Comparison of ENCODE assay signal across 8 cellular contexts in genomic region chr3:50612234-50612972, GRCh38. TPM values are rescaled to one million over a fixed set of nuclear protein-coding genes. Genes with fewer than 3 reads are reported as not detected.
A peak's percentile ranks its signal among the peaks of the same experiment; 100 is the strongest.
DNase-seq lines count a peak whose midpoint lies in the region; ATAC-seq and TF ChIP-seq lines count a peak whose summit lies in the region.

No MANE protein-coding gene starts in this region.

- no peak for DNase-seq in Karpas-422
- no peak for DNase-seq in choroid plexus epithelial cell (ENCODE audit: low read depth)
- no peak for DNase-seq in HPDE6-E6E7 (ENCODE audit: extremely low spot score)
- DNase-seq in NCI-H2029 treated with DMSO at 0.1 percent for 48 hours (lab: John Stamatoyannopoulos, UW) = no peak
- no peak for DNase-seq in midbrain (lab: John Stamatoyannopoulos, UW)

- no peaks in the 10 kb centered on the region for H3K9me3 ChIP-seq in Karpas-422 (ENCODE audit: low read length)

- peak overlapping the region; percentile 57; the same call in 1 of the 2 replicates for H3K4me3 ChIP-seq in Karpas-422 (ENCODE audit: low read length)
- peak overlapping the region; percentile 64 for H3K4me3 ChIP-seq in choroid plexus epithelial cell (ENCODE audit: low read depth, low read length)

- no peaks in the 10 kb centered on the region for H3K79me2 ChIP-seq in Karpas-422 (ENCODE audit: low read length)

- H3K9me3 Mint-ChIP-seq in nephron = no peaks in the 10 kb centered on the region

- TF ChIP-seq CTCF in choroid plexus epithelial cell (conservative IDR thresholded peaks at IDR 0.05; ENCODE audit: low read depth, low read length) (no peak), nephron (IDR thresholded peaks at IDR 0.05; ENCODE audit: unreplicated experiment in 3 of 3) (no peak)

- peak overlapping the region; percentile 68 for H3K4me2 ChIP-seq in Karpas-422 (ENCODE audit: low read depth, low read length, poor library complexity, severe bottlenecking)

- no peaks in the 10 kb centered on the region for H3K9me2 ChIP-seq in Karpas-422 (replicated peaks; ENCODE audit: insufficient read depth, low read length)

- ATAC-seq in GM19043 (IDR thresholded peaks at IDR 0.05; ENCODE audit: low read depth, unreplicated experiment) (peak; percentile 5), HG02885 (IDR thresholded peaks at IDR 0.05; ENCODE audit: poor library complexity, unreplicated experiment) (no peak)

- H3K27ac ChIP-seq in Karpas-422 (ENCODE audit: low read length) = no peak overlapping the region

- H3K36me3 Mint-ChIP-seq in nephron (ENCODE audit: low read depth) = no peaks in the 10 kb centered on the region

- no peaks in the 10 kb centered on the region for H3K27me3 Mint-ChIP-seq in nephron (ENCODE audit: low read depth)

- no peak overlapping the region for H3K9ac ChIP-seq in Karpas-422 (ENCODE audit: low read length)

- peak overlapping the region; percentile 89 to 95 (median 90) for H3K4me3 Mint-ChIP-seq in nephron

- peaks cover 26% of the 10 kb centered on the region for H3K4me1 ChIP-seq in Karpas-422 (ENCODE audit: low read length)

- H3K36me3 ChIP-seq in Karpas-422 (ENCODE audit: insufficient read depth, low read length) = no peaks in the 10 kb centered on the region

- peaks cover 11% of the 10 kb centered on the region; the same call in 1 of the 2 replicates for H4K20me1 ChIP-seq in Karpas-422 (ENCODE audit: insufficient read depth, low read depth, low read length)

- H3K4me1 Mint-ChIP-seq in nephron = peaks cover 45% of the 10 kb centered on the region

- no peaks in the 10 kb centered on the region for H3K27me3 ChIP-seq in Karpas-422 (ENCODE audit: low read length)

- H2AFZ ChIP-seq in Karpas-422 (ENCODE audit: low read length) = no peak overlapping the region

- peak overlapping the region; percentile 92 to 99 (median 93) for H3K27ac Mint-ChIP-seq in nephron

RNA-seq across cellular contexts. Expression of gene CISH, which starts 0.8 kb away (rescaled TPM):
- not detected in 2 replicates for total RNA-seq in Karpas-422 (2014; rRNA removed; shearing (Covaris generic); ENCODE audit: low replicate concordance)

RNA-seq across cellular contexts. Expression of gene MAPKAPK3, which starts 4.5 kb away (rescaled TPM):
- 20.8 and 21.7 TPM in 2 replicates for total RNA-seq in Karpas-422 (2014; rRNA removed; shearing (Covaris generic); ENCODE audit: low replicate concordance)

RNA-seq across cellular contexts. Expression of gene HEMK1, which starts 43.1 kb away (rescaled TPM):
- total RNA-seq in Karpas-422 (2014; rRNA removed; shearing (Covaris generic); ENCODE audit: low replicate concordance) = 10.9 and 17.0 TPM in 2 replicates

RNA-seq across cellular contexts. Expression of gene C3orf18, which starts 44.9 kb away (rescaled TPM):
- total RNA-seq in Karpas-422 (2014; rRNA removed; shearing (Covaris generic); ENCODE audit: low replicate concordance) = 0.15 and 3.3 TPM in 2 replicates
